12 cellular contexts compared by ENCODE assay signal in genomic region chrX:118730500-118731247, GRCh38. TPM values are rescaled to one million over a fixed set of nuclear protein-coding genes. Genes with fewer than 3 reads are reported as not detected.
DNase-seq lines count a peak whose midpoint lies in the region; ATAC-seq, FAIRE-seq and TF ChIP-seq lines count a peak whose summit lies in the region.
"Had no signal": no experiment of that assay in that cellular context is flagged by ENCODE, and none has a peak within 500 bp of the region (broad histone marks: within the 10 kb centered on the region; RNA-seq: fewer than 3 reads in every experiment).

No MANE protein-coding gene starts in this region.

- H3K4me2 ChIP-seq in astrocyte (ENCODE audit: low read length) = peak overlapping the region; percentile 77

- H3K4me1 Mint-ChIP-seq in astrocyte (ENCODE audit: low read depth, unreplicated experiment) (peaks cover 12% of the 10 kb centered on the region), T-cell (peaks cover 0 to 10% (median 0%) of the 10 kb centered on the region in 3 donors)

- H3K79me2 ChIP-seq in astrocyte (ENCODE audit: insufficient read depth, low read length) = peaks cover 18% of the 10 kb centered on the region

- H3K27ac ChIP-seq in astrocyte (ENCODE audit: low read depth, low read length) (peak overlapping the region; percentile 56), spleen (peak overlapping the region in 4 of 8 donors; percentile 13 to 95 (median 54))

- ATAC-seq in T-cell (replicated peaks in 1 of 4) = no peak

- no peak overlapping the region for H3K9ac ChIP-seq in astrocyte (ENCODE audit: low read length)

- H3K27me3 Mint-ChIP-seq in astrocyte (ENCODE audit: low read depth, unreplicated experiment) (no peaks in the 10 kb centered on the region), T-cell (peaks cover 27 to 37% of the 10 kb centered on the region in 2 donors)

- peak; percentile 92 for FAIRE-seq in astrocyte (lab: Jason Lieb, UNC)
- FAIRE-seq: G401.6 had no signal

- H3K4me3 ChIP-seq in H7 (ENCODE audit: insufficient read depth, low read depth, low read length) (no peak overlapping the region), astrocyte (ENCODE audit: insufficient read depth, low read depth, low read length) (no peak overlapping the region), spleen (peak overlapping the region in 1 of 8 donors; percentile 4)

- DNase-seq in H7 (peak; percentile 43), astrocyte (ENCODE audit: low read depth) (peak; percentile 64), hepatic stellate cell (ENCODE audit: low spot score) (peak; percentile 44), stromal cell of bone marrow (ENCODE audit: low read depth) (peak; percentile 76), spleen (no peak), T-cell (no peak), inferior parietal cortex (ENCODE audit: extremely low spot score) (no peak)
- no peak for DNase-seq in stimulated activated CD4-positive, alpha-beta T cell treated with anti-CD3 and anti-CD28 coated beads, Interleukin-12 subunit alpha, Interleukin-12 subunit beta, amount 100 ng/mL, for 4 hours
- DNase-seq: activated CD4-positive, alpha-beta T cell treated with anti-CD3 and anti-CD28 coated beads for 4 hours; activated naive CD8-positive, alpha-beta T cell treated with anti-CD3 and anti-CD28 coated beads, Interleukin-2, amount 10 ng/mL, durations not matched to agents 7 days and 5 days; NCI-H1105 treated with DMSO at 0.1 percent for 48 hours had no signal

- POLR2A ChIA-PET in T-cell (lab: Charles Lee) = no interaction called here

- H3K36me3 Mint-ChIP-seq in astrocyte (ENCODE audit: low read depth, unreplicated experiment) = no peaks in the 10 kb centered on the region
- no peaks in the 10 kb centered on the region for H3K36me3 Mint-ChIP-seq in T-cell
- H3K36me3 Mint-ChIP-seq: activated naive CD8-positive, alpha-beta T cell treated with anti-CD3 and anti-CD28 coated beads, Interleukin-2, amount 10 ng/mL, durations not matched to agents 7 days and 5 days had no signal

- H3K9me3 ChIP-seq in astrocyte (ENCODE audit: insufficient read depth, low read depth, low read length) (no peaks in the 10 kb centered on the region), spleen (peaks cover 0 to 15% (median 0%) of the 10 kb centered on the region in 8 donors)

- 51 to 75% (median 66%) methylated on average over 4 of the region's 4 CpGs for WGBS in spleen, 5 donors

- H3K4me3 Mint-ChIP-seq in astrocyte (ENCODE audit: unreplicated experiment) (no peak overlapping the region), T-cell (no peak overlapping the region)
- H3K4me3 Mint-ChIP-seq: activated naive CD8-positive, alpha-beta T cell treated with anti-CD3 and anti-CD28 coated beads, Interleukin-2, amount 10 ng/mL, durations not matched to agents 7 days and 5 days had no signal

- H3K9me3 Mint-ChIP-seq in astrocyte (ENCODE audit: unreplicated experiment) = no peaks in the 10 kb centered on the region
- H3K9me3 Mint-ChIP-seq in T-cell = no peaks in the 10 kb centered on the region
- H3K9me3 Mint-ChIP-seq: activated naive CD8-positive, alpha-beta T cell treated with anti-CD3 and anti-CD28 coated beads, Interleukin-2, amount 10 ng/mL, durations not matched to agents 7 days and 5 days had no signal

- no peaks in the 10 kb centered on the region for H3K36me3 ChIP-seq in H7 (replicated peaks; ENCODE audit: control insufficient read depth, insufficient read depth, low read length)
- no peaks in the 10 kb centered on the region for H3K36me3 ChIP-seq in astrocyte (ENCODE audit: insufficient read depth, low read length)
- no peaks in the 10 kb centered on the region for H3K36me3 ChIP-seq in spleen

- no peak for TF ChIP-seq CTCF in astrocyte (IDR thresholded peaks at IDR 0.05; ENCODE audit: insufficient read depth, low read depth, low read length)
- no peak for TF ChIP-seq CTCF in spleen (IDR thresholded peaks at IDR 0.05 in 8 of 11, conservative IDR thresholded peaks at IDR 0.05 in 3 of 11)

- TF ChIP-seq POLR2A in spleen (IDR thresholded peaks at IDR 0.05) = no peak

- H3K27ac Mint-ChIP-seq in astrocyte (ENCODE audit: unreplicated experiment) = no peak overlapping the region
- H3K27ac Mint-ChIP-seq in T-cell = no peak overlapping the region
- H3K27ac Mint-ChIP-seq: activated naive CD8-positive, alpha-beta T cell treated with anti-CD3 and anti-CD28 coated beads, Interleukin-2, amount 10 ng/mL, durations not matched to agents 7 days and 5 days had no signal

- intact Hi-C loops in spleen (cut with DNase I; ENCODE audit: low total_unique reads) = no loop called here

- no peaks in the 10 kb centered on the region for H4K20me1 ChIP-seq in astrocyte (ENCODE audit: insufficient read depth, low read length)

- H3K27me3 ChIP-seq in H7 (ENCODE audit: control insufficient read depth, insufficient read depth, low read length) (peaks cover 15% of the 10 kb centered on the region), astrocyte (ENCODE audit: insufficient read depth, low read length) (no peaks in the 10 kb centered on the region), spleen (replicated peaks in 1 of 7) (peaks cover 0 to 14% (median 0%) of the 10 kb centered on the region in 7 donors)

- peak overlapping the region; percentile 34 for H2AFZ ChIP-seq in astrocyte (ENCODE audit: low read depth, low read length)

- H3K4me1 ChIP-seq in astrocyte (ENCODE audit: insufficient read depth, low read length) = peaks cover 19% of the 10 kb centered on the region
- peaks cover 0 to 44% (median 24%) of the 10 kb centered on the region in 6 donors for H3K4me1 ChIP-seq in spleen

- CTCF ChIA-PET in T-cell (lab: Charles Lee) = no interaction called here

RNA-seq across cellular contexts. Expression of gene IL13RA1, which starts 3.3 kb away (rescaled TPM):
- total RNA-seq in H7 (2014; rRNA removed; shearing (Covaris generic)) = 15.1 and 16.6 TPM in 2 replicates
- 39.3 and 41.1 TPM in 2 replicates for total RNA-seq in astrocyte
- total RNA-seq in spleen = 10 to 100 TPM; 35.6 to 67.1 (median 48.3) TPM
- 10 to 100 TPM; 17.5 to 18.6 (median 18.5) TPM for polyA plus RNA-seq in spleen
- 1 to 10 TPM in 2 of 5 donors, under 1 TPM in 2, not detected in 1; 0.50 to 1.1 (median 0.87) TPM for total RNA-seq in T-cell

Comparison
In these comparisons a context has a peak if more than half of its experiments do, and no peak if none do; other contexts are left out.
1. DNase-seq: peak in H7 (single experiment), astrocyte (single experiment), hepatic stellate cell (single experiment) and stromal cell of bone marrow (single experiment); none in spleen (single experiment), T-cell (0 of 34), stimulated activated CD4-positive, alpha-beta T cell treated with anti-CD3 and anti-CD28 coated beads, Interleukin-12 subunit alpha, Interleukin-12 subunit beta, amount 100 ng/mL, for 4 hours (single experiment) and inferior parietal cortex (single experiment).